Comparison of ENCODE assay signal across 8 cellular contexts in genomic region chr3:36868614-36869436, GRCh38.
A peak's percentile ranks its signal among the peaks of the same experiment; 100 is the strongest.
DNase-seq lines count a peak whose midpoint lies in the region; ATAC-seq and TF ChIP-seq lines count a peak whose summit lies in the region.

No MANE protein-coding gene starts in this region.

- no peak overlapping the region for H3K4me3 Mint-ChIP-seq in nephron progenitor cell

- H3K4me1 ChIP-seq in NT2/D1 (ENCODE audit: insufficient read depth, insufficient read length) (no peaks in the 10 kb centered on the region), tibial nerve (peaks cover 0 to 3% (median 0%) of the 10 kb centered on the region in 4 donors)

- no peaks in the 10 kb centered on the region for H3K27me3 Mint-ChIP-seq in nephron progenitor cell (ENCODE audit: low read depth, poor library complexity)

- no peak for TF ChIP-seq POLR2A in tibial nerve (IDR thresholded peaks at IDR 0.05)

- no peaks in the 10 kb centered on the region for H3K9me3 Mint-ChIP-seq in nephron progenitor cell

- DNase-seq in DMS 273 treated with DMSO at 0.1 percent for 48 hours (lab: John Stamatoyannopoulos, UW) (peak; percentile 18), NT2/D1 (ENCODE audit: low read depth, low spot score) (peak; percentile 80), activated T-cell treated with anti-CD3 and anti-CD28 coated beads for 24 hours (ENCODE audit: low read depth) (peak; percentile 32), fibroblast of gingiva (ENCODE audit: low read depth) (peak; percentile 41), nephron progenitor cell (peak; percentile 57), tibial nerve (ENCODE audit: low spot score in 2 of 2) (peak in 1 of 2 donors; percentile 69)

- peaks cover 4% of the 10 kb centered on the region for H3K36me3 Mint-ChIP-seq in nephron progenitor cell (ENCODE audit: low read depth)

- H3K9me3 ChIP-seq in NT2/D1 (ENCODE audit: insufficient read depth, low read length) (no peaks in the 10 kb centered on the region), tibial nerve (no peaks in the 10 kb centered on the region)

- no peak overlapping the region for H3K27ac Mint-ChIP-seq in nephron progenitor cell

- ATAC-seq in GM19455 (IDR thresholded peaks at IDR 0.05; ENCODE audit: unreplicated experiment) (peak; percentile 94), HG03521 (IDR thresholded peaks at IDR 0.05; ENCODE audit: unreplicated experiment) (peak; percentile 89)

- H3K36me3 ChIP-seq in NT2/D1 (ENCODE audit: insufficient read depth, insufficient read length, low read length) (no peaks in the 10 kb centered on the region), tibial nerve (peaks cover 0 to 6% (median 0%) of the 10 kb centered on the region in 3 donors)

- peaks cover 19% of the 10 kb centered on the region for H3K4me1 Mint-ChIP-seq in nephron progenitor cell

- H3K27ac ChIP-seq in tibial nerve, result no peak overlapping the region

- TF ChIP-seq EP300 in tibial nerve (IDR thresholded peaks at IDR 0.05), result no peak

- TF ChIP-seq CTCF in nephron progenitor cell (IDR thresholded peaks at IDR 0.05) (peak; percentile 75), tibial nerve (IDR thresholded peaks at IDR 0.05) (peak; percentile 71 to 82 (median 73))

- no peak overlapping the region for H3K4me3 ChIP-seq in NT2/D1 (ENCODE audit: insufficient read length, low read depth)
- no peak overlapping the region for H3K4me3 ChIP-seq in tibial nerve

- H3K27me3 ChIP-seq in NT2/D1 (ENCODE audit: insufficient read depth, insufficient read length) (no peaks in the 10 kb centered on the region), tibial nerve (no peaks in the 10 kb centered on the region)

- no peak overlapping the region for H3K9ac ChIP-seq in NT2/D1 (ENCODE audit: insufficient read length, low read depth)

- 12% methylated on average over 2 of the region's 2 CpGs for WGBS in tibial nerve, 2 donors
